ENCODE assay signal across 8 cellular contexts in genomic region chr5:172179032-172179989, GRCh38. TPM values are rescaled to one million over a fixed set of nuclear protein-coding genes. Genes with fewer than 3 reads are reported as not detected.
DNase-seq lines count a peak whose midpoint lies in the region; ATAC-seq and TF ChIP-seq lines count a peak whose summit lies in the region.

No MANE protein-coding gene starts in this region.

- ATAC-seq in GM21381 (IDR thresholded peaks at IDR 0.05; ENCODE audit: unreplicated experiment) (peak; percentile 29), gastroesophageal sphincter (peak; percentile 29), gastrocnemius medialis (peak; percentile 40 to 44)

- H3K4me3 ChIP-seq in BLaER1, result peak overlapping the region; percentile 62
- peak overlapping the region; percentile 81 for H3K4me3 ChIP-seq in Loucy (ENCODE audit: low read length, poor library complexity, severe bottlenecking)
- H3K4me3 ChIP-seq in gastroesophageal sphincter, result peak overlapping the region in 1 of 2 donors; percentile 12
- H3K4me3 ChIP-seq in gastrocnemius medialis, result peak overlapping the region in 3 of 4 donors; percentile 19 to 27 (median 24)

- H2AFZ ChIP-seq in Loucy (ENCODE audit: low read length), result no peak overlapping the region

- no peak for TF ChIP-seq CTCF in Loucy (conservative IDR thresholded peaks at IDR 0.05; ENCODE audit: low read length)
- TF ChIP-seq CTCF in gastroesophageal sphincter (IDR thresholded peaks at IDR 0.05), result no peak
- no peak for TF ChIP-seq CTCF in gastrocnemius medialis (IDR thresholded peaks at IDR 0.05 in 4 of 5, conservative IDR thresholded peaks at IDR 0.05 in 1 of 5)

- in situ Hi-C loops in gastrocnemius medialis (cut with MboI; ENCODE audit: low sequenced_read_pairs in 4 of 4), result loop anchor here in 1 of 4 donors (25.0 kb wide), 1 partner anchor 108 kb away; the partner anchor contains the start of gene UBTD2

- TF ChIP-seq POLR2A in gastroesophageal sphincter (IDR thresholded peaks at IDR 0.05) (no peak), gastrocnemius medialis (IDR thresholded peaks at IDR 0.05) (no peak)

- peaks cover 96% of the 10 kb centered on the region for H3K79me2 ChIP-seq in Loucy (ENCODE audit: insufficient read depth, low read length)

- peaks cover 97% of the 10 kb centered on the region for H3K4me1 ChIP-seq in BLaER1
- H3K4me1 ChIP-seq in Loucy (ENCODE audit: insufficient read depth, low read length, poor library complexity, severe bottlenecking), result peaks cover 48% of the 10 kb centered on the region
- H3K4me1 ChIP-seq in gastroesophageal sphincter, result peaks cover 0 to 47% (median 13%) of the 10 kb centered on the region in 3 donors
- peaks cover 0 to 13% of the 10 kb centered on the region in 2 donors for H3K4me1 ChIP-seq in gastrocnemius medialis

- no peaks in the 10 kb centered on the region for H3K27me3 ChIP-seq in BLaER1
- H3K27me3 ChIP-seq in Loucy (ENCODE audit: insufficient read depth, low read length, poor library complexity, severe bottlenecking), result no peaks in the 10 kb centered on the region
- H3K27me3 ChIP-seq in gastroesophageal sphincter, result no peaks in the 10 kb centered on the region
- H3K27me3 ChIP-seq in gastrocnemius medialis, result no peaks in the 10 kb centered on the region

- H3K9ac ChIP-seq in BLaER1 (peak overlapping the region; percentile 88), Loucy (ENCODE audit: low read depth, low read length, poor library complexity, severe bottlenecking) (peak overlapping the region; percentile 89)

- no peaks in the 10 kb centered on the region for H3K9me2 ChIP-seq in Loucy (replicated peaks; ENCODE audit: low read depth, low read length)

- intact Hi-C loops in gastrocnemius medialis (cut with DNase I; ENCODE audit: low total_unique reads), result no loop called here

- H3F3A ChIP-seq in Loucy (ENCODE audit: low read depth), result no peaks in the 10 kb centered on the region

- no peak for TF ChIP-seq EP300 in gastroesophageal sphincter (IDR thresholded peaks at IDR 0.05)

- H4K20me1 ChIP-seq in BLaER1, result no peaks in the 10 kb centered on the region
- H4K20me1 ChIP-seq in Loucy (ENCODE audit: insufficient read depth, low read length, poor library complexity, severe bottlenecking), result peaks cover 8% of the 10 kb centered on the region

- H3K4me2 ChIP-seq in BLaER1 (peak overlapping the region; percentile 90), Loucy (ENCODE audit: low read depth, low read length, poor library complexity, severe bottlenecking) (peak overlapping the region; percentile 90)

- no peaks in the 10 kb centered on the region for H3K9me3 ChIP-seq in BLaER1
- H3K9me3 ChIP-seq in Loucy (ENCODE audit: insufficient read depth, low read depth, low read length), result no peaks in the 10 kb centered on the region
- H3K9me3 ChIP-seq in gastroesophageal sphincter, result no peaks in the 10 kb centered on the region
- no peaks in the 10 kb centered on the region for H3K9me3 ChIP-seq in gastrocnemius medialis

- H3K27ac ChIP-seq in BLaER1 (peak overlapping the region; percentile 97), gastroesophageal sphincter (peak overlapping the region in 3 of 4 donors; percentile 55 to 66 (median 55)), gastrocnemius medialis (peak overlapping the region; percentile 60 to 75 (median 68))

- WGBS in gastroesophageal sphincter (ENCODE audit: low coverage in 1 of 2), 2 donors, result 23 to 48% methylated on average over 10 of the region's 17 CpGs

- peaks cover 19% of the 10 kb centered on the region for H3K36me3 ChIP-seq in BLaER1
- no peaks in the 10 kb centered on the region for H3K36me3 ChIP-seq in Loucy (ENCODE audit: insufficient read depth, low read length)
- no peaks in the 10 kb centered on the region for H3K36me3 ChIP-seq in gastroesophageal sphincter
- no peaks in the 10 kb centered on the region for H3K36me3 ChIP-seq in gastrocnemius medialis

- DNase-seq in activated CD8-positive, alpha-beta memory T cell treated with anti-CD3 and anti-CD28 coated beads, Interleukin-2, amount 50 U/mL, for 48 hours, result peak; percentile 73
- DNase-seq in gastrocnemius medialis (no peak), DMS79 treated with DMSO at 0.1 percent for 48 hours (lab: John Stamatoyannopoulos, UW) (no peak), NCI-H510A treated with DMSO at 0.1 percent for 48 hours (lab: John Stamatoyannopoulos, UW) (no peak)

RNA-seq across cellular contexts. Expression of gene STK10, which starts 8.7 kb away (rescaled TPM):
- total RNA-seq in gastroesophageal sphincter (10 to 100 TPM; 14.1 to 30.4 (median 19.4) TPM), gastrocnemius medialis (10 to 100 TPM in 1 of 4 donors, 1 to 10 TPM in 3; 5.4 to 18.3 (median 5.7) TPM)

RNA-seq across cellular contexts. Expression of gene EFCAB9, which starts 14.7 kb away (rescaled TPM):
- not detected for total RNA-seq in gastroesophageal sphincter
- total RNA-seq in gastrocnemius medialis, result not detected
